In the genomic region with DNA sequence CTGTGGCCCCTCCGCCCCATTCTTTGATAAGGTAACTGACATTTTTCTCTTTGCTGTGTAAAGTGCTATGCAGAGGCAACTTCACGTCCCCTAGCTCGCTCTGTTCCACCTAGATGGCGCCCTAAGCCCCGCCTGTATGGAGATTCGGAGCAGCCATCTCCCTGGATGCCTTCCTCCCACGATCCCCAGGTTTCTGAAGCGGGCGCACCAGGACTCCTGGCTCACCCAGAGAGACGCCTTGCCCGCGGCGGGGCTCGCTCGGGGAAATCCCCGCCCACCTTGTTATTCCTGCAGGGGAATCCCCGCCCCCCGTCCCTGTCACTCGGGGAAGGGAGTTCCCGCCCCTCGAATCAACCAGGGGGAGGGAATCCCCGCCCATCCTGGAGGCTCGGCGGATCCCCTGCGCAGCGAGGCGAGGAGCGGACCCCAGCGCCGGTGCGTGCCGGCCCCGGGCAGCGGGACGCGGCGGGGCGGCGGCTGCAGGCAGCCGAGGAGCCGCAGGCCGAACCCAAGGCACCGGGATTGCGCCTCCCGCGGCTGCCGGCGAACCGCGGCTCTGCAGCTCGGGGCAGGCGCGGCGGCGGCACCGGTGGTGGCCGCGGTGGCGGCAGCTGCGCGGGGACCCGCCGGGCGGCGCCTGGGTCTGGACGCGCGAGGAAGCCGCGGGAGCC, we compare ENCODE assay signal across 1 cellular context.
TF ChIP-seq lines count a peak whose summit lies in the region.

A gene (plus strand): TSS at position 384 of the 671 bp plus-strand sequence.

TF ChIP-seq in GM12878, 131 proteins besides CTCF, POLR2A, EP300 and RAD21 (continued from another document):
- peak; percentile 54 for TF ChIP-seq YY1 (IDR thresholded peaks at IDR 0.05; ENCODE audit: low read depth, low read length)
- TF ChIP-seq SMARCA5 (IDR thresholded peaks at IDR 0.05) = peak; percentile 59; the same call in 1 of the 2 replicates
- TF ChIP-seq, protein P1, sequence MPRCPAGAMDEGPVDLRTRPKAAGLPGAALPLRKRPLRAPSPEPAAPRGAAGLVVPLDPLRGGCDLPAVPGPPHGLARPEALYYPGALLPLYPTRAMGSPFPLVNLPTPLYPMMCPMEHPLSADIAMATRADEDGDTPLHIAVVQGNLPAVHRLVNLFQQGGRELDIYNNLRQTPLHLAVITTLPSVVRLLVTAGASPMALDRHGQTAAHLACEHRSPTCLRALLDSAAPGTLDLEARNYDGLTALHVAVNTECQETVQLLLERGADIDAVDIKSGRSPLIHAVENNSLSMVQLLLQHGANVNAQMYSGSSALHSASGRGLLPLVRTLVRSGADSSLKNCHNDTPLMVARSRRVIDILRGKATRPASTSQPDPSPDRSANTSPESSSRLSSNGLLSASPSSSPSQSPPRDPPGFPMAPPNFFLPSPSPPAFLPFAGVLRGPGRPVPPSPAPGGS (IDR thresholded peaks at IDR 0.05; ENCODE audit: borderline replicate concordance, insufficient read depth, low read depth, low read length, poor library complexity, severe bottlenecking) = peak; percentile 31
- 0 out of 2 replicates have a peak, but pooled peaks have one; percentile 7 for TF ChIP-seq PAX5 (IDR thresholded peaks at IDR 0.05; ENCODE audit: borderline replicate concordance, low read depth, low read length)
- TF ChIP-seq GATAD2B (conservative IDR thresholded peaks at IDR 0.05; ENCODE audit: low read depth) = peak; percentile 56; the same call in 1 of the 2 replicates
- TF ChIP-seq, protein P2, sequence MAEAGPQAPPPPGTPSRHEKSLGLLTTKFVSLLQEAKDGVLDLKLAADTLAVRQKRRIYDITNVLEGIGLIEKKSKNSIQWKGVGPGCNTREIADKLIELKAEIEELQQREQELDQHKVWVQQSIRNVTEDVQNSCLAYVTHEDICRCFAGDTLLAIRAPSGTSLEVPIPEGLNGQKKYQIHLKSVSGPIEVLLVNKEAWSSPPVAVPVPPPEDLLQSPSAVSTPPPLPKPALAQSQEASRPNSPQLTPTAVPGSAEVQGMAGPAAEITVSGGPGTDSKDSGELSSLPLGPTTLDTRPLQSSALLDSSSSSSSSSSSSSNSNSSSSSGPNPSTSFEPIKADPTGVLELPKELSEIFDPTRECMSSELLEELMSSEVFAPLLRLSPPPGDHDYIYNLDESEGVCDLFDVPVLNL (IDR thresholded peaks at IDR 0.05; ENCODE audit: low read depth, low read length) = no peak
- peak; percentile 64 to 69 for TF ChIP-seq IKZF2 (IDR thresholded peaks at IDR 0.05)
- TF ChIP-seq EGR1 (IDR thresholded peaks at IDR 0.05; ENCODE audit: borderline replicate concordance in 1 of 2, low read depth in 2 of 2, low read length in 2 of 2) = peak in 1 of 2 experiments; percentile 53; a peak in 1 of 3 replicates
- peak; percentile 44 for TF ChIP-seq EED (IDR thresholded peaks at IDR 0.05; ENCODE audit: low read depth)
- TF ChIP-seq DPF2 (IDR thresholded peaks at IDR 0.05) = peak; percentile 56; the same call in 1 of the 2 replicates
- 0 out of 2 replicates have a peak, but pooled peaks have one; percentile 22 for TF ChIP-seq CREM (IDR thresholded peaks at IDR 0.05; ENCODE audit: low read depth)
- peak; percentile 85 for TF ChIP-seq IKZF1 (conservative IDR thresholded peaks at IDR 0.05)
- peak; percentile 81 for TF ChIP-seq RELA (IDR thresholded peaks at IDR 0.05; ENCODE audit: borderline replicate concordance, partially characterized antibody)
- no peak for TF ChIP-seq KDM1A (IDR thresholded peaks at IDR 0.05; ENCODE audit: borderline replicate concordance)
- no peak for TF ChIP-seq ATF7 (IDR thresholded peaks at IDR 0.05; ENCODE audit: low read depth)
- TF ChIP-seq, protein P3, sequence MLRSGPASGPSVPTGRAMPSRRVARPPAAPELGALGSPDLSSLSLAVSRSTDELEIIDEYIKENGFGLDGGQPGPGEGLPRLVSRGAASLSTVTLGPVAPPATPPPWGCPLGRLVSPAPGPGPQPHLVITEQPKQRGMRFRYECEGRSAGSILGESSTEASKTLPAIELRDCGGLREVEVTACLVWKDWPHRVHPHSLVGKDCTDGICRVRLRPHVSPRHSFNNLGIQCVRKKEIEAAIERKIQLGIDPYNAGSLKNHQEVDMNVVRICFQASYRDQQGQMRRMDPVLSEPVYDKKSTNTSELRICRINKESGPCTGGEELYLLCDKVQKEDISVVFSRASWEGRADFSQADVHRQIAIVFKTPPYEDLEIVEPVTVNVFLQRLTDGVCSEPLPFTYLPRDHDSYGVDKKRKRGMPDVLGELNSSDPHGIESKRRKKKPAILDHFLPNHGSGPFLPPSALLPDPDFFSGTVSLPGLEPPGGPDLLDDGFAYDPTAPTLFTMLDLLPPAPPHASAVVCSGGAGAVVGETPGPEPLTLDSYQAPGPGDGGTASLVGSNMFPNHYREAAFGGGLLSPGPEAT (IDR thresholded peaks at IDR 0.05; ENCODE audit: low read depth) = 0 out of 2 replicates have a peak, but pooled peaks have one; percentile 29
- TF ChIP-seq, protein P4, sequence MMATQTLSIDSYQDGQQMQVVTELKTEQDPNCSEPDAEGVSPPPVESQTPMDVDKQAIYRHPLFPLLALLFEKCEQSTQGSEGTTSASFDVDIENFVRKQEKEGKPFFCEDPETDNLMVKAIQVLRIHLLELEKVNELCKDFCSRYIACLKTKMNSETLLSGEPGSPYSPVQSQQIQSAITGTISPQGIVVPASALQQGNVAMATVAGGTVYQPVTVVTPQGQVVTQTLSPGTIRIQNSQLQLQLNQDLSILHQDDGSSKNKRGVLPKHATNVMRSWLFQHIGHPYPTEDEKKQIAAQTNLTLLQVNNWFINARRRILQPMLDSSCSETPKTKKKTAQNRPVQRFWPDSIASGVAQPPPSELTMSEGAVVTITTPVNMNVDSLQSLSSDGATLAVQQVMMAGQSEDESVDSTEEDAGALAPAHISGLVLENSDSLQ (IDR thresholded peaks at IDR 0.05) = peak; percentile 89
- TF ChIP-seq BMI1 (IDR thresholded peaks at IDR 0.05; ENCODE audit: borderline replicate concordance) = no peak
- no peak for TF ChIP-seq SMC3 (IDR thresholded peaks at IDR 0.05; ENCODE audit: borderline replicate concordance, low read length)
- TF ChIP-seq BHLHE40 (IDR thresholded peaks at IDR 0.05; ENCODE audit: borderline replicate concordance in 1 of 2, low read depth in 2 of 2, low read length in 1 of 2) = peak in 1 of 2 experiments; percentile 42; a peak in 1 of 4 replicates
